8 cellular contexts compared by ENCODE assay signal in the genomic region with DNA sequence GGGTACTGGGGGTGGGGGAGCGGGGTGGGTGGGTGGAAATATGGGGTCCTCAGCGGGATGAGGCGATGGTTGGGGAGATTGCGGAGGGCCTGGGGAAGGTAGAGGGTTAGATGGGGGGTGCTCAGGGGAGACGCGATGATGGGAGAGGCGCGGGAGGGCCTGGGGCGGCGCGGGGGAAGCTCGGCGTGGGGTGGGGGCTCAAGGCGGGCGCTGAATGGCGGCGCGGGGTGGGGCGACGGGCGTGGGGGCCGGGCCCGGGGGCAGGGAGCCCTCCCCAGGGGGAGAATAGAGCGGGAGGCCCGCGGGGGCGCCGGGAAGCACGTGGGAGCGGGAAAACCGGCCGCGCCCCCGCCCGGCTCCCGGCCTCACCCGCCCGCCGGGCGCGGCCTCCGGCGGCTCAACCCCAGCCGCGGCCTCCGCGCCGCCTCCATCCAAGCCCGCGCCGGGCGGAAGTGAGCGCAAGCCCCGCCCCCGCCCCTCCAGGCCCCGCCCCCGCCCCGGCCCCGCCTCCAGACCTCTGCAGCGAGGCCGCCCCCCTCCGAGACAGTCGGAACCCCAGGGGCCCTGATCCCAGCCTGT. TPM values are rescaled to one million over a fixed set of nuclear protein-coding genes. Genes with fewer than 3 reads are reported as not detected.
DNase-seq lines count a peak whose midpoint lies in the region; ATAC-seq and TF ChIP-seq lines count a peak whose summit lies in the region.

A gene with protein sequence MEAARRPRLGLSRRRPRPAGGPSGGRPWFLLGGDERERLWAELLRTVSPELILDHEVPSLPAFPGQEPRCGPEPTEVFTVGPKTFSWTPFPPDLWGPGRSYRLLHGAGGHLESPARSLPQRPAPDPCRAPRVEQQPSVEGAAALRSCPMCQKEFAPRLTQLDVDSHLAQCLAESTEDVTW (minus strand): TSS at position 454 of the 579 bp plus-strand sequence. CDS start 23 bp downstream, at position 431.

- peak within 1 kb of the TSS; percentile 71 for H3K4me3 ChIP-seq in iPS-18c (ENCODE audit: insufficient read depth, low read depth, low read length)
- H3K4me3 ChIP-seq in skin epidermis: peak within 1 kb of the TSS; percentile 54 to 75 (median 59)

- peak within 1 kb of the TSS; percentile 82 to 98 (median 91) for H3K27ac ChIP-seq in skin epidermis

- no peaks in the 10 kb centered on the region for H3K36me3 Mint-ChIP-seq in brain

- no peaks in the 10 kb centered on the region for H3K9me3 ChIP-seq in iPS-18c (ENCODE audit: control insufficient read depth, insufficient read depth, low read length)

- H3K4me3 Mint-ChIP-seq in brain: peak within 1 kb of the TSS; percentile 86 to 90 (median 88)

- peak within 1 kb of the TSS; percentile 62 to 96 (median 90) for H3K27ac Mint-ChIP-seq in brain

- H3K9me3 Mint-ChIP-seq in brain: no peaks in the 10 kb centered on the region

- TF ChIP-seq CTCF in brain (conservative IDR thresholded peaks at IDR 0.05): no peak

- H3K4me1 Mint-ChIP-seq in brain: peaks cover 46% of the 10 kb centered on the region

- no peaks in the 10 kb centered on the region for H3K27me3 Mint-ChIP-seq in brain

- DNase-seq in DMS79 (lab: John Stamatoyannopoulos, UW): peak; percentile 49
- DNase-seq in SKM-1 treated with dmso at 0.1 percent for 144 hours (lab: John Stamatoyannopoulos, UW; ENCODE audit: unreplicated experiment): peak; percentile 49
- no peak for DNase-seq in NCI-H2107 (lab: John Stamatoyannopoulos, UW)

- ATAC-seq in GM19455 (IDR thresholded peaks at IDR 0.05; ENCODE audit: unreplicated experiment): peak; percentile 57
- ATAC-seq in HG03521 (IDR thresholded peaks at IDR 0.05; ENCODE audit: unreplicated experiment): peak; percentile 48

RNA-seq across cellular contexts. Expression of the gene that starts here (rescaled TPM):
- polyA plus RNA-seq in brain (ENCODE audit: insufficient read depth, low read depth, low replicate concordance): 112 TPM
